1 cellular context compared by ENCODE assay signal in genomic region chr11:57407521-57407920, GRCh38.
TF ChIP-seq lines count a peak whose summit lies in the region.

No MANE protein-coding gene starts in this region.

TF ChIP-seq in endothelial cell of umbilical vein, 7 proteins besides CTCF, POLR2A, EP300 and RAD21:
- no peak for TF ChIP-seq POLR2AphosphoS5 (IDR thresholded peaks at IDR 0.05; ENCODE audit: insufficient read depth, low read depth, low read length)
- TF ChIP-seq GATA2 (IDR thresholded peaks at IDR 0.05; ENCODE audit: insufficient read depth, insufficient read length, low read depth, low read length), result peak; percentile 64
